In the genomic region with DNA sequence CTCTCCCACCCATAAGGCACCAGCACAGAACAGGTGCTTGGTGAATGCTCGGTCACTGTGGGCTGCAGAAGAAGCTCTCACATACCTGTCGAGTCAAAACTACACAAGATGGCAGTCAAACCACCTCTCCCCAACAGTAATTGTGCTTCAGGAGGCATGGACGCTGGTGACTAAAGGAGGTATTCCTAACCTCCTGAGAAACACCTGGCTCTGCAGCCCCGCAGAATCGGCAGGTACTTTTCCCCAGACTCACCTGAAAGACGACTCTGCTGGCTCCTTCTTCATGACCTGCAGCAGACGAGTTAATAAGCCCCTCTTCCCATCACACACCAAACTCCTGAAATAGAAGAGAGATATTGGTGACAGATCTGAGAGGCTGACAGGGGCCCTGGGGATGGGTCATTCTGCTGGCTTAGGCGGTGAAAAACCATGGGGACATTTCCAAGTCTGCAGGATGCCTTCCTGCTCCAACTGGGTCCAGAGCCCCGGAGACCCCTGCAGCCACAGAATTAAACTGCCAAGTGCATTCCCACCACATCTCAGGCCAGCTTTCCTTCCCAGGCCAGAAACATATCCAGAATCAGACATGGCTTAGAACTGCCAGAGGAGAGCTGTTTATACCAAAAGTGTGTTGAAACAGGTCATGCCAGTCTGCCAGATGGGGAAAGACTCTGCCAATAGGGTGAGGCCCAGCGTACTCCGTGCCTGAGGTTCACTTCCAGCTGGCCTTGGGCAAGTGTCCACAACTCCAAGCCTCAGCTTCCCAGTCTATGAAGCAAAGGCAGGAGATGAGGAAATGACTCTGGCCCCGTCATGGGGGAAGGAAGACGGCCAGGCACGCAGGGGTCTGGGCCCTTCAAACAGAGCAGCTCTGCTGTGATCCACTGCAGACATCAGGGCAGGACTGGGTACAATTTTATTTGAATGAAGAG, we compare ENCODE assay signal across 1 cellular context.
TF ChIP-seq lines count a peak whose summit lies in the region.

No MANE protein-coding gene starts in this region.

TF ChIP-seq in HepG2, 621 proteins besides CTCF, POLR2A, EP300 and RAD21:
- TF ChIP-seq JUN (CRISPR knock-in tag; IDR thresholded peaks at IDR 0.05) (no peak), SP4 (CRISPR knock-in tag; IDR thresholded peaks at IDR 0.05) (0 out of 2 replicates have a peak, but pooled peaks have one; percentile 13), AHR (CRISPR knock-in tag; IDR thresholded peaks at IDR 0.05) (0 out of 2 replicates have a peak, but pooled peaks have one; percentile 9)
